ENCODE assay signal across 9 cellular contexts in the genomic region with DNA sequence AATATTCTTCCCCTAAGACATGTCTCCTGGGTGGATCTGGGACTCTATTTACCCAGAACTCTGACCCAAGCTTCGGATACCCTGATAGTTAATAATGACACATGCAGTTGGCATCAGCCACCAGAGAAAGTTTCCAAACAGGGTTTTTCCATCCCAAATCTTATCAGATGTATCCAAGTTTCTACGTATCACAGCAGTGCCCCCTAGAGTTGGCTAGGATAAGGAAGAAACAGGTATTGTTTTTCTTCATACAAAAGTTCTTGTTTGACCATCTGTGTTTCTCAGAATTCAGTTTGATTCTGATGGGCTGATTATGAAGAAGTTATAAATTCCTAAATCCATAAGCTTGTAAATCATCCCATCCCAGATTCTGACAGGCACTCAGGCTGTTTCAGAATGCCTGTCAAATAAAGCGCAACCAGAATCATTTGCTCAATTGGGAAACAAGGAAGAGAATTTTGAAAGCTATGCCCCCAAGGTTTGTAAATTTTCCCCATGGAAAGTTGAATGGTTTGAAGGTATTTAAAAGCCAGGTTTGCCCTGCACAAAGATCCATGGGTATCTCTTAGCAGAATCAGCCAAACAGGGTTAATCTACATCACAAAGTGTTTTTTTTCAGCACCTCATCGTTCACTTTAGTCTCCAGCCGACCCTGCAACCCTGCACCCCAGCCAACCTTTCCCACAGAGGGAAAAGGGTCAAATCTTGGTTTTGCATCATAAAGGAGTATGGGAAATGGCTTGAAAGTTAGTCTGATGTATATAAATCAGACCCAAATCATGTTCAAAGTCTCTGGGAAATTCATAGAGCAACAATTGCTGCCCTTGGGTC. TPM values are rescaled to one million over a fixed set of nuclear protein-coding genes. Genes with fewer than 3 reads are reported as not detected.
DNase-seq lines count a peak whose midpoint lies in the region; TF ChIP-seq lines count a peak whose summit lies in the region.
"Had no signal": no experiment of that assay in that cellular context is flagged by ENCODE, and none has a peak within 500 bp of the region (broad histone marks: within the 10 kb centered on the region; RNA-seq: fewer than 3 reads in every experiment).

No MANE protein-coding gene starts in this region.

- WGBS in SK-N-SH (ENCODE audit: low lambda C conversion rate), result 42% methylated on average over 5 of the region's 5 CpGs

- no peaks in the 10 kb centered on the region for H3K79me2 ChIP-seq in SK-N-SH (ENCODE audit: insufficient read depth)

- H3K36me3 ChIP-seq in SK-N-SH (replicated peaks in 1 of 2; ENCODE audit: control insufficient read depth in 1 of 2, insufficient read depth in 2 of 2, low read length in 1 of 2), result no peaks in the 10 kb centered on the region

- H3K9me3 ChIP-seq in SK-N-SH, result no peaks in the 10 kb centered on the region

- no peaks in the 10 kb centered on the region for H3K9me3 Mint-ChIP-seq in activated naive CD4-positive, alpha-beta T cell treated with anti-CD3 and anti-CD28 coated beads, Interleukin-2, amount 10 ng/mL, durations not matched to agents 7 days and 5 days
- H3K9me3 Mint-ChIP-seq in activated CD4-positive, alpha-beta T cell treated with anti-CD3 and anti-CD28 coated beads, Interleukin-2, amount 10 ng/mL, durations not matched to agents 24 days and 14 days, result no peaks in the 10 kb centered on the region

- peaks cover 15% of the 10 kb centered on the region; the same call in 1 of the 2 replicates for H3K27me3 ChIP-seq in SK-N-SH (ENCODE audit: insufficient read depth)

- H3K4me2 ChIP-seq in SK-N-SH, result no peak overlapping the region

- H3K9ac ChIP-seq in SK-N-SH, result no peak overlapping the region

- intact Hi-C loops in activated CD4-positive, alpha-beta T cell treated with anti-CD3 and anti-CD28 coated beads, Interleukin-2, amount 10 ng/mL, durations not matched to agents 24 days and 14 days (cut with micrococcal nuclease), result no loop called here

- POLR2A ChIA-PET in SK-N-SH (lab: Yijun Ruan, JAX), result no interaction called here

- no peak overlapping the region for H3K27ac ChIP-seq in SK-N-SH (ENCODE audit: low read depth in 2 of 2, low read length in 1 of 2)

- no peaks in the 10 kb centered on the region for H3F3A ChIP-seq in SK-N-SH (replicated peaks; ENCODE audit: insufficient read depth)

- no peak overlapping the region for H3K4me3 Mint-ChIP-seq in activated naive CD4-positive, alpha-beta T cell treated with anti-CD3 and anti-CD28 coated beads, Interleukin-2, amount 10 ng/mL, durations not matched to agents 7 days and 5 days
- no peak overlapping the region for H3K4me3 Mint-ChIP-seq in activated CD4-positive, alpha-beta T cell treated with anti-CD3 and anti-CD28 coated beads, Interleukin-2, amount 10 ng/mL, durations not matched to agents 24 days and 14 days

- TF ChIP-seq CTCF in AG09319 (IDR thresholded peaks at IDR 0.05; ENCODE audit: low read depth, low read length) (peak; percentile 48), GM13976 (IDR thresholded peaks at IDR 0.05; ENCODE audit: borderline replicate concordance, control extremely low read depth, extremely low read depth, insufficient read depth, missing control alignments) (peak; percentile 25), SK-N-SH (IDR thresholded peaks at IDR 0.05) (peak; percentile 56)

- H3K4me3 ChIP-seq in SK-N-SH (ENCODE audit: low read depth in 2 of 2, low read length in 1 of 2), result peak overlapping the region in 1 of 2 experiments; percentile 6; a peak in 1 of 4 replicates

- no peak overlapping the region for H3K27ac Mint-ChIP-seq in activated naive CD4-positive, alpha-beta T cell treated with anti-CD3 and anti-CD28 coated beads, Interleukin-2, amount 10 ng/mL, durations not matched to agents 7 days and 5 days
- H3K27ac Mint-ChIP-seq in activated CD4-positive, alpha-beta T cell treated with anti-CD3 and anti-CD28 coated beads, Interleukin-2, amount 10 ng/mL, durations not matched to agents 24 days and 14 days, result no peak overlapping the region

- H3K4me1 Mint-ChIP-seq in activated naive CD4-positive, alpha-beta T cell treated with anti-CD3 and anti-CD28 coated beads, Interleukin-2, amount 10 ng/mL, durations not matched to agents 7 days and 5 days, result no peaks in the 10 kb centered on the region
- H3K4me1 Mint-ChIP-seq in activated CD4-positive, alpha-beta T cell treated with anti-CD3 and anti-CD28 coated beads, Interleukin-2, amount 10 ng/mL, durations not matched to agents 24 days and 14 days, result no peaks in the 10 kb centered on the region

- peak; percentile 45 for TF ChIP-seq RAD21 in SK-N-SH (IDR thresholded peaks at IDR 0.05; ENCODE audit: low read length)

- no peaks in the 10 kb centered on the region for H4K20me1 ChIP-seq in SK-N-SH (ENCODE audit: insufficient read depth)

- in situ Hi-C loops in GM13976 (cut with MboI; ENCODE audit: low sequenced_read_pairs, unreplicated experiment), result no loop called here

- no peak for DNase-seq in AG09319 (ENCODE audit: extremely low read depth, low read depth)
- DNase-seq in GM13976 (ENCODE audit: low spot score), result no peak
- peak; percentile 21 for DNase-seq in SK-N-SH
- peak; percentile 7 for DNase-seq in iris pigment epithelial cell (ENCODE audit: low read depth)
- no peak for DNase-seq in activated naive CD4-positive, alpha-beta T cell treated with anti-CD3 and anti-CD28 coated beads, Interleukin-2, amount 10 ng/mL, durations not matched to agents 7 days and 5 days
- no peak for DNase-seq in occipital lobe (lab: John Stamatoyannopoulos, UW)
- DNase-seq in activated CD4-positive, alpha-beta T cell treated with anti-CD3 and anti-CD28 coated beads, Interleukin-2, amount 10 ng/mL, durations not matched to agents 24 days and 14 days, result no peak
- DNase-seq in HUDEP-2 (lab: John Stamatoyannopoulos, UW; ENCODE audit: unreplicated experiment in 76 of 76), result no peak
- DNase-seq: activated gamma-delta T cell treated with Interleukin-2 at 50 U/mL for 16 hours had no signal

- H3K27me3 Mint-ChIP-seq in activated naive CD4-positive, alpha-beta T cell treated with anti-CD3 and anti-CD28 coated beads, Interleukin-2, amount 10 ng/mL, durations not matched to agents 7 days and 5 days, result peaks cover 44% of the 10 kb centered on the region
- peaks cover 18% of the 10 kb centered on the region for H3K27me3 Mint-ChIP-seq in activated CD4-positive, alpha-beta T cell treated with anti-CD3 and anti-CD28 coated beads, Interleukin-2, amount 10 ng/mL, durations not matched to agents 24 days and 14 days

- CTCF ChIA-PET in SK-N-SH (lab: Yijun Ruan, JAX), result interaction anchor here (0.5 to 2.0 kb wide), 16 partner anchors 11 to 1141 kb away, joined by 3 to 8 read pairs (median 3); no protein-coding TSS in a partner anchor
- CTCF ChIA-PET in activated naive CD4-positive, alpha-beta T cell treated with anti-CD3 and anti-CD28 coated beads, Interleukin-2, amount 10 ng/mL, durations not matched to agents 7 days and 5 days (lab: Charles Lee), result interaction anchor here (1.1 kb wide), 1 partner anchor 33 kb away, joined by 3 read pairs; no protein-coding TSS in a partner anchor

- H3K36me3 Mint-ChIP-seq in activated naive CD4-positive, alpha-beta T cell treated with anti-CD3 and anti-CD28 coated beads, Interleukin-2, amount 10 ng/mL, durations not matched to agents 7 days and 5 days, result no peaks in the 10 kb centered on the region
- no peaks in the 10 kb centered on the region for H3K36me3 Mint-ChIP-seq in activated CD4-positive, alpha-beta T cell treated with anti-CD3 and anti-CD28 coated beads, Interleukin-2, amount 10 ng/mL, durations not matched to agents 24 days and 14 days (ENCODE audit: low read depth)

- H3K9me2 ChIP-seq in SK-N-SH, result no peaks in the 10 kb centered on the region

- H3K4me1 ChIP-seq in SK-N-SH (ENCODE audit: control insufficient read depth in 1 of 2, insufficient read depth in 2 of 2, low read depth in 1 of 2, low read length in 1 of 2), result no peaks in the 10 kb centered on the region; a peak in 1 of 4 replicates

- H2AFZ ChIP-seq in SK-N-SH (ENCODE audit: low read depth), result no peak overlapping the region

- TF ChIP-seq EP300 in SK-N-SH (IDR thresholded peaks at IDR 0.05; ENCODE audit: borderline replicate concordance in 1 of 2, low read depth in 1 of 2, low read length in 1 of 2), result no peak

TF ChIP-seq in SK-N-SH, 30 proteins besides CTCF, POLR2A, EP300 and RAD21:
- TF ChIP-seq GATA2 (CRISPR knock-in tag; IDR thresholded peaks at IDR 0.05) (peak; percentile 14; the same call in 1 of the 2 replicates), MXI1 (IDR thresholded peaks at IDR 0.05; ENCODE audit: low read depth, low read length) (no peak)

RNA-seq across cellular contexts. Expression of gene NRAP, which starts 47.4 kb away (rescaled TPM):
- polyA plus RNA-seq in SK-N-SH (2012; rRNA removed), result not detected in 2 replicates
- polyA plus RNA-seq in SK-N-SH (2012; cell fraction: cytosol; rRNA removed), result under 0.01 TPM in 1 of 2 replicates, not detected in the other
- polyA plus RNA-seq in SK-N-SH (2012; cell fraction: nucleus; rRNA removed), result not detected in 2 replicates
- 0.31 TPM for total RNA-seq in occipital lobe
- total RNA-seq in activated CD4-positive, alpha-beta T cell treated with anti-CD3 and anti-CD28 coated beads, Interleukin-2, amount 10 ng/mL, durations not matched to agents 24 days and 14 days, result not detected in 2 replicates

Comparison
In these comparisons a context has a peak if more than half of its experiments do, and no peak if none do; other contexts are left out.
1. DNase-seq: peak in SK-N-SH (single experiment) and iris pigment epithelial cell (single experiment); none in AG09319 (single experiment), GM13976 (single experiment), activated naive CD4-positive, alpha-beta T cell treated with anti-CD3 and anti-CD28 coated beads, Interleukin-2, amount 10 ng/mL, durations not matched to agents 7 days and 5 days (single experiment), occipital lobe (single experiment), activated CD4-positive, alpha-beta T cell treated with anti-CD3 and anti-CD28 coated beads, Interleukin-2, amount 10 ng/mL, durations not matched to agents 24 days and 14 days (single experiment) and HUDEP-2 (0 of 76).
2. Peak in every context shown above with its lines, with median percentiles within 50 percentile points of each other: CTCF ChIP-seq.